13 cellular contexts compared by ENCODE assay signal in the genomic region with DNA sequence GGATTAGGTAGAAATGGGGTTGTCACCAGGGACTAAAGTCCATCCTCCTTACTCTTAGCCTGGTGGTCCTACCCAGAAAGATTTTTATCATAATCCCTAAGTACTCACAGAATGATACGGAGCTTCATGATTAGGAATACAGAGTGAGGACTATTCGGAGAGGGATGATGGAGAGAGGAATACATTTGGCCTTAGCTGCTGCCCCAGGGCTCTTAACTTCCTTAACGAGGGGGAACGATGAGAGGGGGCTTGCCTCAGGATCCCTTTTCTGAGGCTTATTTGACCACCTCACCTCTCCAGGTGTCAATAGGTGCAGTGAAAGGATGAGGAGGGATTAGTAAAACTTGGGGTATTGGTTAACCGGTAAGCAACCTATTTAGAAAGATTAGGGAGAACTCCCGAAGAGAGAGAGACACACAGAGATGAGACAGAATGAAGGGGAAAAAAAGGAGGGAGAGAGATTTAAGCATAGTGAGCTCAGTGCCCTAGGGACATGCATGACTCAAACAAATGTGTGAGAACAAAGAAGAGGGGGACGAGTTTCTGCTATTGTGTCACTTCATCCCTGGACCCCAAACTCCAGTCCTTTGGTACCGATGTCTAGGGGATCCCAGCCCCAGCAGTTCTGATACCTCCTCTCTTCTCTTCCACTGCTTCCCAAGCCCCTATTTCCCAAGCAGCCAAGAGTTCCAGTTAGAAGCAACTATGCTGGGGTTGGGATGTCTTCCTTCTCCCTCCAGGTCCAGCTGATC. TPM values are rescaled to one million over a fixed set of nuclear protein-coding genes. Genes with fewer than 3 reads are reported as not detected.
DNase-seq lines count a peak whose midpoint lies in the region; ATAC-seq, FAIRE-seq and TF ChIP-seq lines count a peak whose summit lies in the region.
"Had no signal": no experiment of that assay in that cellular context is flagged by ENCODE, and none has a peak within 500 bp of the region (broad histone marks: within the 10 kb centered on the region; RNA-seq: fewer than 3 reads in every experiment).

No MANE protein-coding gene starts in this region.

- H3K4me3 Mint-ChIP-seq in progenitor cell of endocrine pancreas (ENCODE audit: low read depth): peak overlapping the region; percentile 80

- peak overlapping the region; percentile 25; the same call in 1 of the 2 replicates for H3K9ac ChIP-seq in ES-I3 (ENCODE audit: low read depth, low read length)
- no peak overlapping the region for H3K9ac ChIP-seq in iPS-15b (ENCODE audit: low read depth, low read length)
- no peak overlapping the region for H3K9ac ChIP-seq in kidney (ENCODE audit: low read length in 2 of 2)

- DNase-seq in RPMI7951 (ENCODE audit: low read depth) (peak; percentile 57), progenitor cell of endocrine pancreas (ENCODE audit: low spot score, unreplicated experiment) (no peak), GM10266 (ENCODE audit: extremely low spot score) (no peak), kidney (no peak), OCI-M2 (lab: John Stamatoyannopoulos, UW; ENCODE audit: unreplicated experiment) (no peak)
- DNase-seq: activated T-cell treated with anti-CD3 and anti-CD28 coated beads for 4 hours, GDM1 had no signal

- no peak overlapping the region for H3K27ac ChIP-seq in kidney (ENCODE audit: low read depth in 2 of 2, low read length in 2 of 2)

- H3K4me1 ChIP-seq in ES-I3 (ENCODE audit: insufficient read depth, low read length) (peaks cover 34% of the 10 kb centered on the region), iPS-15b (ENCODE audit: control insufficient read depth, insufficient read depth, low read length) (peaks cover 25% of the 10 kb centered on the region), kidney (ENCODE audit: control insufficient read depth in 1 of 2, insufficient read depth in 1 of 2, low read depth in 1 of 2, low read length in 2 of 2) (peaks cover 5 to 12% of the 10 kb centered on the region in 2 donors)

- H3K4me1 Mint-ChIP-seq in progenitor cell of endocrine pancreas (ENCODE audit: low read depth): peaks cover 62% of the 10 kb centered on the region

- no peaks in the 10 kb centered on the region for H3K9me3 Mint-ChIP-seq in progenitor cell of endocrine pancreas (ENCODE audit: low read depth)

- H3K27ac Mint-ChIP-seq in progenitor cell of endocrine pancreas: peak overlapping the region; percentile 97

- TF ChIP-seq CTCF in progenitor cell of endocrine pancreas (IDR thresholded peaks at IDR 0.05; ENCODE audit: unreplicated experiment): no peak
- TF ChIP-seq CTCF in GM10266 (IDR thresholded peaks at IDR 0.05; ENCODE audit: control insufficient read depth, insufficient read depth, low read depth, missing control alignments): no peak
- TF ChIP-seq CTCF in kidney (IDR thresholded peaks at IDR 0.05; ENCODE audit: borderline replicate concordance, extremely low read depth, insufficient read depth): no peak

- H3K27me3 Mint-ChIP-seq in progenitor cell of endocrine pancreas: no peaks in the 10 kb centered on the region

- FAIRE-seq in kidney (lab: Jason Lieb, UNC): no peak
- FAIRE-seq: frontal cortex, H54, islet of Langerhans had no signal

- intact Hi-C loops in kidney (cut with DNase I): loop anchor here (10.0 kb wide), 1 partner anchor 55 kb away; no protein-coding TSS in a partner anchor

- H3K9me3 ChIP-seq in ES-I3 (ENCODE audit: control insufficient read depth, insufficient read depth, low read length) (no peaks in the 10 kb centered on the region), iPS-15b (ENCODE audit: control insufficient read depth, insufficient read depth, low read length) (no peaks in the 10 kb centered on the region), kidney (ENCODE audit: control insufficient read depth in 1 of 2, low read length in 2 of 2) (no peaks in the 10 kb centered on the region)

- peaks cover 18% of the 10 kb centered on the region for H3K27me3 ChIP-seq in iPS-15b (ENCODE audit: control insufficient read depth, insufficient read depth, low read length)

- H3K36me3 Mint-ChIP-seq in progenitor cell of endocrine pancreas (ENCODE audit: insufficient read depth): no peaks in the 10 kb centered on the region

- H3K36me3 ChIP-seq in ES-I3 (ENCODE audit: insufficient read depth, low read length): no peaks in the 10 kb centered on the region
- H3K36me3 ChIP-seq in iPS-15b (ENCODE audit: control insufficient read depth, insufficient read depth, low read length): no peaks in the 10 kb centered on the region
- H3K36me3 ChIP-seq in kidney (ENCODE audit: control insufficient read depth in 1 of 2, insufficient read depth in 2 of 2, low read length in 2 of 2): no peaks in the 10 kb centered on the region

- H3K4me3 ChIP-seq in iPS-15b (ENCODE audit: low read depth, low read length) (peak overlapping the region; percentile 73), kidney (ENCODE audit: low read length in 2 of 2) (no peak overlapping the region)

- ATAC-seq in GM21786 (IDR thresholded peaks at IDR 0.05; ENCODE audit: unreplicated experiment): no peak

RNA-seq across cellular contexts. Expression of gene NFE2, which starts 1.1 kb away (rescaled TPM):
- total RNA-seq in RPMI7951 (2014; rRNA removed; shearing (Covaris generic)): 0.39 and 0.48 TPM in 2 replicates
- total RNA-seq in progenitor cell of endocrine pancreas (17.2 and 17.9 TPM in 2 replicates), kidney (1.6 TPM)
- not detected for polyA plus RNA-seq in kidney (ENCODE audit: insufficient read depth, low read depth, low replicate concordance)

RNA-seq across cellular contexts. Expression of gene HNRNPA1, which starts 19.2 kb away (rescaled TPM):
- 257 and 266 TPM in 2 replicates for total RNA-seq in RPMI7951 (2014; rRNA removed; shearing (Covaris generic))
- total RNA-seq in progenitor cell of endocrine pancreas (2,514 and 2,551 TPM in 2 replicates), kidney (964 TPM)
- 648 TPM for polyA plus RNA-seq in kidney (ENCODE audit: insufficient read depth, low read depth, low replicate concordance)

RNA-seq across cellular contexts. Expression of gene CBX5, which starts 19.8 kb away (rescaled TPM):
- total RNA-seq in RPMI7951 (2014; rRNA removed; shearing (Covaris generic)): 29.4 and 30.4 TPM in 2 replicates
- 261 and 271 TPM in 2 replicates for total RNA-seq in progenitor cell of endocrine pancreas
- total RNA-seq in kidney: 112 TPM
- 15.0 TPM for polyA plus RNA-seq in kidney (ENCODE audit: insufficient read depth, low read depth, low replicate concordance)

RNA-seq across cellular contexts. Expression of gene COPZ1, which starts 25.2 kb away (rescaled TPM):
- 171 and 177 TPM in 2 replicates for total RNA-seq in RPMI7951 (2014; rRNA removed; shearing (Covaris generic))
- total RNA-seq in progenitor cell of endocrine pancreas (165 and 173 TPM in 2 replicates), kidney (141 TPM)
- polyA plus RNA-seq in kidney (ENCODE audit: insufficient read depth, low read depth, low replicate concordance): 181 TPM
